In genomic region chr10:92238586-92239098, GRCh38 we compare ENCODE assay signal across 8 cellular contexts. TPM values are rescaled to one million over a fixed set of nuclear protein-coding genes. Genes with fewer than 3 reads are reported as not detected.
DNase-seq lines count a peak whose midpoint lies in the region; ATAC-seq and TF ChIP-seq lines count a peak whose summit lies in the region.

No MANE protein-coding gene starts in this region.

- H3K9me3 ChIP-seq in parathyroid adenoma (ENCODE audit: control insufficient read depth, low read length): no peaks in the 10 kb centered on the region

- no peaks in the 10 kb centered on the region for H3K27me3 ChIP-seq in parathyroid adenoma (ENCODE audit: control insufficient read depth, insufficient read depth, low read length)

- ATAC-seq in activated CD8-positive, alpha-beta T cell treated with anti-CD3 and anti-CD28 coated beads, Interleukin-2, amount 10 ng/mL, durations not matched to agents 7 days and 5 days: no peak
- peak; percentile 30 for ATAC-seq in Right ventricle myocardium superior (ENCODE audit: poor library complexity)
- no peak for ATAC-seq in GM18873 (IDR thresholded peaks at IDR 0.05; ENCODE audit: low FRiP score, unreplicated experiment)
- no peak for ATAC-seq in HG03159 (IDR thresholded peaks at IDR 0.05; ENCODE audit: unreplicated experiment)

- no peak for TF ChIP-seq CTCF in parathyroid adenoma (IDR thresholded peaks at IDR 0.05)

- intact Hi-C loops in Right ventricle myocardium superior (cut with DNase I): no loop called here

- peaks cover 6% of the 10 kb centered on the region for H3K36me3 Mint-ChIP-seq in activated T-cell treated with anti-CD3 and anti-CD28 coated beads, Interleukin-2, amount 50 U/mL, for 24 hours (ENCODE audit: low read depth)
- peaks cover 21% of the 10 kb centered on the region for H3K36me3 Mint-ChIP-seq in activated CD8-positive, alpha-beta T cell treated with anti-CD3 and anti-CD28 coated beads, Interleukin-2, amount 10 ng/mL, durations not matched to agents 7 days and 5 days (ENCODE audit: low read depth)

- peaks cover 40% of the 10 kb centered on the region for H3K4me1 Mint-ChIP-seq in activated T-cell treated with anti-CD3 and anti-CD28 coated beads, Interleukin-2, amount 50 U/mL, for 24 hours (ENCODE audit: low read depth)
- peaks cover 27% of the 10 kb centered on the region for H3K4me1 Mint-ChIP-seq in activated CD8-positive, alpha-beta T cell treated with anti-CD3 and anti-CD28 coated beads, Interleukin-2, amount 10 ng/mL, durations not matched to agents 7 days and 5 days (ENCODE audit: low read depth)

- H3K4me3 ChIP-seq in parathyroid adenoma (ENCODE audit: low read depth, low read length): peak overlapping the region; percentile 81

- H2AFZ ChIP-seq in parathyroid adenoma: peak overlapping the region; percentile 83

- no peaks in the 10 kb centered on the region for H3K36me3 ChIP-seq in parathyroid adenoma (ENCODE audit: control insufficient read depth, insufficient read depth, low read length)

- CTCF ChIA-PET in activated CD8-positive, alpha-beta T cell treated with anti-CD3 and anti-CD28 coated beads, Interleukin-2, amount 10 ng/mL, durations not matched to agents 7 days and 5 days (lab: Charles Lee): interaction anchor here (2.4 kb wide), 1 partner anchor 53 kb away, joined by 7 read pairs; no protein-coding TSS in a partner anchor

- POLR2A ChIA-PET in activated CD8-positive, alpha-beta T cell treated with anti-CD3 and anti-CD28 coated beads, Interleukin-2, amount 10 ng/mL, durations not matched to agents 7 days and 5 days (lab: Charles Lee): interaction anchor here (0.5 to 0.9 kb wide), 2 partner anchors 52 to 53 kb away, joined by 3 to 4 read pairs; partner anchors contain the start of genes CPEB3 and MARCHF5

- peak overlapping the region; percentile 61 for H3K27ac ChIP-seq in parathyroid adenoma

- H3K27ac Mint-ChIP-seq in activated T-cell treated with anti-CD3 and anti-CD28 coated beads, Interleukin-2, amount 50 U/mL, for 24 hours: no peak overlapping the region
- H3K27ac Mint-ChIP-seq in activated CD8-positive, alpha-beta T cell treated with anti-CD3 and anti-CD28 coated beads, Interleukin-2, amount 10 ng/mL, durations not matched to agents 7 days and 5 days: no peak overlapping the region

- no peak overlapping the region for H3K9ac ChIP-seq in parathyroid adenoma

- H3K4me3 Mint-ChIP-seq in activated T-cell treated with anti-CD3 and anti-CD28 coated beads, Interleukin-2, amount 50 U/mL, for 24 hours: peak overlapping the region; percentile 66
- H3K4me3 Mint-ChIP-seq in activated CD8-positive, alpha-beta T cell treated with anti-CD3 and anti-CD28 coated beads, Interleukin-2, amount 10 ng/mL, durations not matched to agents 7 days and 5 days: peak overlapping the region; percentile 66

- H3K27me3 Mint-ChIP-seq in activated T-cell treated with anti-CD3 and anti-CD28 coated beads, Interleukin-2, amount 50 U/mL, for 24 hours: peaks cover 19% of the 10 kb centered on the region
- peaks cover 4% of the 10 kb centered on the region for H3K27me3 Mint-ChIP-seq in activated CD8-positive, alpha-beta T cell treated with anti-CD3 and anti-CD28 coated beads, Interleukin-2, amount 10 ng/mL, durations not matched to agents 7 days and 5 days (ENCODE audit: low read depth)

- H3K9me3 Mint-ChIP-seq in activated T-cell treated with anti-CD3 and anti-CD28 coated beads, Interleukin-2, amount 50 U/mL, for 24 hours: no peaks in the 10 kb centered on the region
- H3K9me3 Mint-ChIP-seq in activated CD8-positive, alpha-beta T cell treated with anti-CD3 and anti-CD28 coated beads, Interleukin-2, amount 10 ng/mL, durations not matched to agents 7 days and 5 days (ENCODE audit: insufficient read depth): no peaks in the 10 kb centered on the region

- DNase-seq in activated T-cell treated with anti-CD3 and anti-CD28 coated beads, Interleukin-2, amount 50 U/mL, for 24 hours: no peak
- DNase-seq in activated T-cell treated with anti-CD3 and anti-CD28 coated beads, Interleukin-2, amount 50 U/mL, for 48 hours: no peak
- no peak for DNase-seq in activated CD8-positive, alpha-beta T cell treated with anti-CD3 and anti-CD28 coated beads, Interleukin-2, amount 10 ng/mL, durations not matched to agents 7 days and 5 days
- no peak for DNase-seq in Right ventricle myocardium superior
- DNase-seq in AML-193 (lab: John Stamatoyannopoulos, UW): no peak

- peaks cover 6% of the 10 kb centered on the region for H3K4me1 ChIP-seq in parathyroid adenoma

- H3K4me2 ChIP-seq in parathyroid adenoma (ENCODE audit: low read length): peak overlapping the region; percentile 95

- peaks cover 14% of the 10 kb centered on the region for H3K79me2 ChIP-seq in parathyroid adenoma

RNA-seq across cellular contexts. Expression of gene CPEB3, which starts 52.2 kb away (rescaled TPM):
- total RNA-seq in activated CD8-positive, alpha-beta T cell treated with anti-CD3 and anti-CD28 coated beads, Interleukin-2, amount 10 ng/mL, durations not matched to agents 7 days and 5 days: 1 to 10 TPM; 2.3 to 2.4 TPM
- total RNA-seq in Right ventricle myocardium superior: 14.4 TPM

RNA-seq across cellular contexts. Expression of gene MARCHF5, which starts 52.3 kb away (rescaled TPM):
- total RNA-seq in activated CD8-positive, alpha-beta T cell treated with anti-CD3 and anti-CD28 coated beads, Interleukin-2, amount 10 ng/mL, durations not matched to agents 7 days and 5 days: 10 to 100 TPM; 21.3 to 24.3 TPM
- 38.2 TPM for total RNA-seq in Right ventricle myocardium superior
